Comparison of ENCODE assay signal across 1 cellular context in the genomic region with DNA sequence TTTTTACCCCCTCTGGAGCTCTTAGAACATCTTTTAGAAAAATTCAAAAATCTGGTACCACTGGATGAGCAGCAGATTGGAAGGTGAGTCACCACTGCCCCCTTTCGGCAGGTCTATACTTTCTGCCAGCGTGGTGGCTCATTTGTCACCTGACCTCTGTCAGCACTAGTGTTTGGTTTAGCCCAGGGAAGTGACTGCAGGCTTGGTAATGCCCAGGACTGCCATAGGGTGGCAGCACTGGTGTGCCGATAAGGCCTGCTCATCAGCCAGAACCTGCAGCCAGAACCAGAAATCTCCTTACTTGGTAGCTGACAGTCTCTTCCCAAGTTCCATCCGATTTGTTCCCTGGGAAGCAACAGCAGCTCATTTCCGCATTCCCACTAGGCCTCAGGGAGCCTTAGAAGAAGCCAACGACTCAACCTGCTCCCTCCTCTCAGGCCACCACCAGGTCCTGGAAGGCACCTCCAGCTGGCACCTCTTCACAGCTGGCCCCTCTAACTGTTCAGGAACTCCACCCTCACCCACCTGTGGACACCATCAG.
A peak's percentile ranks its signal among the peaks of the same experiment; 100 is the strongest.
TF ChIP-seq lines count a peak whose summit lies in the region.

No MANE protein-coding gene starts in this region.

TF ChIP-seq in HepG2, 621 proteins besides CTCF, POLR2A, EP300 and RAD21 (continued from another document and continues in another):
- TF ChIP-seq, protein P1, sequence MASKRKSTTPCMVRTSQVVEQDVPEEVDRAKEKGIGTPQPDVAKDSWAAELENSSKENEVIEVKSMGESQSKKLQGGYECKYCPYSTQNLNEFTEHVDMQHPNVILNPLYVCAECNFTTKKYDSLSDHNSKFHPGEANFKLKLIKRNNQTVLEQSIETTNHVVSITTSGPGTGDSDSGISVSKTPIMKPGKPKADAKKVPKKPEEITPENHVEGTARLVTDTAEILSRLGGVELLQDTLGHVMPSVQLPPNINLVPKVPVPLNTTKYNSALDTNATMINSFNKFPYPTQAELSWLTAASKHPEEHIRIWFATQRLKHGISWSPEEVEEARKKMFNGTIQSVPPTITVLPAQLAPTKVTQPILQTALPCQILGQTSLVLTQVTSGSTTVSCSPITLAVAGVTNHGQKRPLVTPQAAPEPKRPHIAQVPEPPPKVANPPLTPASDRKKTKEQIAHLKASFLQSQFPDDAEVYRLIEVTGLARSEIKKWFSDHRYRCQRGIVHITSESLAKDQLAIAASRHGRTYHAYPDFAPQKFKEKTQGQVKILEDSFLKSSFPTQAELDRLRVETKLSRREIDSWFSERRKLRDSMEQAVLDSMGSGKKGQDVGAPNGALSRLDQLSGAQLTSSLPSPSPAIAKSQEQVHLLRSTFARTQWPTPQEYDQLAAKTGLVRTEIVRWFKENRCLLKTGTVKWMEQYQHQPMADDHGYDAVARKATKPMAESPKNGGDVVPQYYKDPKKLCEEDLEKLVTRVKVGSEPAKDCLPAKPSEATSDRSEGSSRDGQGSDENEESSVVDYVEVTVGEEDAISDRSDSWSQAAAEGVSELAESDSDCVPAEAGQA (IDR thresholded peaks at IDR 0.05; ENCODE audit: low read depth): no peak
- TF ChIP-seq, protein P1 (CRISPR knock-in tag; IDR thresholded peaks at IDR 0.05; ENCODE audit: borderline replicate concordance): no peak
- TF ChIP-seq SAFB2 (CRISPR knock-in tag; IDR thresholded peaks at IDR 0.05; ENCODE audit: borderline replicate concordance, low read depth) (no peak), ZNF839 (CRISPR knock-in tag; IDR thresholded peaks at IDR 0.05; ENCODE audit: borderline replicate concordance) (no peak), ZC3H13 (CRISPR knock-in tag; IDR thresholded peaks at IDR 0.05) (no peak), KDM1A (CRISPR knock-in tag; IDR thresholded peaks at IDR 0.05) (no peak), ZNF12 (CRISPR knock-in tag; IDR thresholded peaks at IDR 0.05) (no peak), ZNF558 (CRISPR knock-in tag; IDR thresholded peaks at IDR 0.05; ENCODE audit: borderline replicate concordance) (no peak), ZNF816 (CRISPR knock-in tag; IDR thresholded peaks at IDR 0.05; ENCODE audit: borderline replicate concordance) (no peak), TBX2 (CRISPR knock-in tag; IDR thresholded peaks at IDR 0.05; ENCODE audit: borderline replicate concordance) (no peak), NFE2L1 (CRISPR knock-in tag; IDR thresholded peaks at IDR 0.05; ENCODE audit: borderline replicate concordance) (no peak), ZNF230 (CRISPR knock-in tag; IDR thresholded peaks at IDR 0.05) (no peak; the same call in 1 of the 2 replicates)
- TF ChIP-seq, protein P2, sequence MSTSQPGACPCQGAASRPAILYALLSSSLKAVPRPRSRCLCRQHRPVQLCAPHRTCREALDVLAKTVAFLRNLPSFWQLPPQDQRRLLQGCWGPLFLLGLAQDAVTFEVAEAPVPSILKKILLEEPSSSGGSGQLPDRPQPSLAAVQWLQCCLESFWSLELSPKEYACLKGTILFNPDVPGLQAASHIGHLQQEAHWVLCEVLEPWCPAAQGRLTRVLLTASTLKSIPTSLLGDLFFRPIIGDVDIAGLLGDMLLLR (CRISPR knock-in tag; IDR thresholded peaks at IDR 0.05): no peak
- TF ChIP-seq, protein P3, sequence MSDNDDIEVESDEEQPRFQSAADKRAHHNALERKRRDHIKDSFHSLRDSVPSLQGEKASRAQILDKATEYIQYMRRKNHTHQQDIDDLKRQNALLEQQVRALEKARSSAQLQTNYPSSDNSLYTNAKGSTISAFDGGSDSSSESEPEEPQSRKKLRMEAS (IDR thresholded peaks at IDR 0.05): peak; percentile 40; the same call in 1 of the 2 replicates
- TF ChIP-seq, protein P4, sequence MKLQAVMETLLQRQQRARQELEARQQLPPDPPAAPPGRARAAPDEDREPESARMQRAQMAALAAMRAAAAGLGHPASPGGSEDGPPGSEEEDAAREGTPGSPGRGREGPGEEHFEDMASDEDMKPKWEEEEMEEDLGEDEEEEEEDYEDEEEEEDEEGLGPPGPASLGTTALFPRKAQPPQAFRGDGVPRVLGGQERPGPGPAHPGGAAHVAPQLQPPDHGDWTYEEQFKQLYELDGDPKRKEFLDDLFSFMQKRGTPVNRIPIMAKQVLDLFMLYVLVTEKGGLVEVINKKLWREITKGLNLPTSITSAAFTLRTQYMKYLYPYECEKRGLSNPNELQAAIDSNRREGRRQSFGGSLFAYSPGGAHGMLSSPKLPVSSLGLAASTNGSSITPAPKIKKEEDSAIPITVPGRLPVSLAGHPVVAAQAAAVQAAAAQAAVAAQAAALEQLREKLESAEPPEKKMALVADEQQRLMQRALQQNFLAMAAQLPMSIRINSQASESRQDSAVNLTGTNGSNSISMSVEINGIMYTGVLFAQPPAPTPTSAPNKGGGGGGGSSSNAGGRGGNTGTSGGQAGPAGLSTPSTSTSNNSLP (IDR thresholded peaks at IDR 0.05; ENCODE audit: low read depth, low read length): no peak
- TF ChIP-seq, protein P5, sequence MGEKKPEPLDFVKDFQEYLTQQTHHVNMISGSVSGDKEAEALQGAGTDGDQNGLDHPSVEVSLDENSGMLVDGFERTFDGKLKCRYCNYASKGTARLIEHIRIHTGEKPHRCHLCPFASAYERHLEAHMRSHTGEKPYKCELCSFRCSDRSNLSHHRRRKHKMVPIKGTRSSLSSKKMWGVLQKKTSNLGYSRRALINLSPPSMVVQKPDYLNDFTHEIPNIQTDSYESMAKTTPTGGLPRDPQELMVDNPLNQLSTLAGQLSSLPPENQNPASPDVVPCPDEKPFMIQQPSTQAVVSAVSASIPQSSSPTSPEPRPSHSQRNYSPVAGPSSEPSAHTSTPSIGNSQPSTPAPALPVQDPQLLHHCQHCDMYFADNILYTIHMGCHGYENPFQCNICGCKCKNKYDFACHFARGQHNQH (CRISPR knock-in tag; IDR thresholded peaks at IDR 0.05): peak; percentile 49; the same call in 1 of the 2 replicates
- TF ChIP-seq, protein P6, sequence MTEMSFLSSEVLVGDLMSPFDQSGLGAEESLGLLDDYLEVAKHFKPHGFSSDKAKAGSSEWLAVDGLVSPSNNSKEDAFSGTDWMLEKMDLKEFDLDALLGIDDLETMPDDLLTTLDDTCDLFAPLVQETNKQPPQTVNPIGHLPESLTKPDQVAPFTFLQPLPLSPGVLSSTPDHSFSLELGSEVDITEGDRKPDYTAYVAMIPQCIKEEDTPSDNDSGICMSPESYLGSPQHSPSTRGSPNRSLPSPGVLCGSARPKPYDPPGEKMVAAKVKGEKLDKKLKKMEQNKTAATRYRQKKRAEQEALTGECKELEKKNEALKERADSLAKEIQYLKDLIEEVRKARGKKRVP (CRISPR knock-in tag; IDR thresholded peaks at IDR 0.05): no peak
- TF ChIP-seq, protein P7, sequence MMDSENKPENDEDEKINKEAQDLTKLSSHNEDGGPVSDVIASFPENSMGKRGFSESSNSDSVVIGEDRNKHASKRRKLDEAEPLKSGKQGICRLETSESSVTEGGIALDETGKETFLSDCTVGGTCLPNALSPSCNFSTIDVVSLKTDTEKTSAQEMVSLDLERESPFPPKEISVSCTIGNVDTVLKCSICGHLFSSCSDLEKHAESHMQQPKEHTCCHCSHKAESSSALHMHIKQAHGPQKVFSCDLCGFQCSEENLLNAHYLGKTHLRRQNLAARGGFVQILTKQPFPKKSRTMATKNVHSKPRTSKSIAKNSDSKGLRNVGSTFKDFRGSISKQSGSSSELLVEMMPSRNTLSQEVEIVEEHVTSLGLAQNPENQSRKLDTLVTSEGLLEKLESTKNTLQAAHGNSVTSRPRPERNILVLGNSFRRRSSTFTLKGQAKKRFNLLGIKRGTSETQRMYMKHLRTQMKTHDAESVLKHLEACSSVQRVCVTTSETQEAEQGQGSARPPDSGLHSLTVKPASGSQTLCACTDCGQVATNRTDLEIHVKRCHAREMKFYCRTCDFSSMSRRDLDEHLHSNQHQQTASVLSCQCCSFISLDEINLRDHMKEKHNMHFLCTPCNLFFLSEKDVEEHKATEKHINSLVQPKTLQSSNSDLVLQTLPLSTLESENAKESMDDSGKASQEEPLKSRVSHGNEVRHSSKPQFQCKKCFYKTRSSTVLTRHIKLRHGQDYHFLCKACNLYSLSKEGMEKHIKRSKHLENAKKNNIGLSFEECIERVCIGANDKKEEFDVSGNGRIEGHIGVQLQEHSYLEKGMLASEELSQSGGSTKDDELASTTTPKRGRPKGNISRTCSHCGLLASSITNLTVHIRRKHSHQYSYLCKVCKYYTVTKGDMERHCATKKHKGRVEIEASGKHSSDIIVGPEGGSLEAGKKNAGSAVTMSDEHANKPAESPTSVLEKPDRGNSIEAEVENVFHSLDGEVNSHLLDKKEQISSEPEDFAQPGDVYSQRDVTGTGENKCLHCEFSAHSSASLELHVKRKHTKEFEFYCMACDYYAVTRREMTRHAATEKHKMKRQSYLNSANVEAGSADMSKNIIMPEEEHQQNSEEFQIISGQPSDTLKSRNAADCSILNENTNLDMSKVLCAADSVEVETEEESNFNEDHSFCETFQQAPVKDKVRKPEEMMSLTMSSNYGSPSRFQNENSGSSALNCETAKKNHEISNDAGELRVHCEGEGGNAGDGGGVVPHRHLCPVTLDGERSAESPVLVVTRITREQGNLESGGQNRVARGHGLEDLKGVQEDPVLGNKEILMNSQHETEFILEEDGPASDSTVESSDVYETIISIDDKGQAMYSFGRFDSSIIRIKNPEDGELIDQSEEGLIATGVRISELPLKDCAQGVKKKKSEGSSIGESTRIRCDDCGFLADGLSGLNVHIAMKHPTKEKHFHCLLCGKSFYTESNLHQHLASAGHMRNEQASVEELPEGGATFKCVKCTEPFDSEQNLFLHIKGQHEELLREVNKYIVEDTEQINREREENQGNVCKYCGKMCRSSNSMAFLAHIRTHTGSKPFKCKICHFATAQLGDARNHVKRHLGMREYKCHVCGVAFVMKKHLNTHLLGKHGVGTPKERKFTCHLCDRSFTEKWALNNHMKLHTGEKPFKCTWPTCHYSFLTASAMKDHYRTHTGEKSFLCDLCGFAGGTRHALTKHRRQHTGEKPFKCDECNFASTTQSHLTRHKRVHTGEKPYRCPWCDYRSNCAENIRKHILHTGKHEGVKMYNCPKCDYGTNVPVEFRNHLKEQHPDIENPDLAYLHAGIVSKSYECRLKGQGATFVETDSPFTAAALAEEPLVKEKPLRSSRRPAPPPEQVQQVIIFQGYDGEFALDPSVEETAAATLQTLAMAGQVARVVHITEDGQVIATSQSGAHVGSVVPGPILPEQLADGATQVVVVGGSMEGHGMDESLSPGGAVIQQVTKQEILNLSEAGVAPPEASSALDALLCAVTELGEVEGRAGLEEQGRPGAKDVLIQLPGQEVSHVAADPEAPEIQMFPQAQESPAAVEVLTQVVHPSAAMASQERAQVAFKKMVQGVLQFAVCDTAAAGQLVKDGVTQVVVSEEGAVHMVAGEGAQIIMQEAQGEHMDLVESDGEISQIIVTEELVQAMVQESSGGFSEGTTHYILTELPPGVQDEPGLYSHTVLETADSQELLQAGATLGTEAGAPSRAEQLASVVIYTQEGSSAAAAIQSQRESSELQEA (CRISPR knock-in tag; IDR thresholded peaks at IDR 0.05; ENCODE audit: not compliant biosample characterization): no peak
- TF ChIP-seq, protein P8, sequence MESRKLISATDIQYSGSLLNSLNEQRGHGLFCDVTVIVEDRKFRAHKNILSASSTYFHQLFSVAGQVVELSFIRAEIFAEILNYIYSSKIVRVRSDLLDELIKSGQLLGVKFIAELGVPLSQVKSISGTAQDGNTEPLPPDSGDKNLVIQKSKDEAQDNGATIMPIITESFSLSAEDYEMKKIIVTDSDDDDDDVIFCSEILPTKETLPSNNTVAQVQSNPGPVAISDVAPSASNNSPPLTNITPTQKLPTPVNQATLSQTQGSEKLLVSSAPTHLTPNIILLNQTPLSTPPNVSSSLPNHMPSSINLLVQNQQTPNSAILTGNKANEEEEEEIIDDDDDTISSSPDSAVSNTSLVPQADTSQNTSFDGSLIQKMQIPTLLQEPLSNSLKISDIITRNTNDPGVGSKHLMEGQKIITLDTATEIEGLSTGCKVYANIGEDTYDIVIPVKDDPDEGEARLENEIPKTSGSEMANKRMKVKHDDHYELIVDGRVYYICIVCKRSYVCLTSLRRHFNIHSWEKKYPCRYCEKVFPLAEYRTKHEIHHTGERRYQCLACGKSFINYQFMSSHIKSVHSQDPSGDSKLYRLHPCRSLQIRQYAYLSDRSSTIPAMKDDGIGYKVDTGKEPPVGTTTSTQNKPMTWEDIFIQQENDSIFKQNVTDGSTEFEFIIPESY (CRISPR knock-in tag; IDR thresholded peaks at IDR 0.05): peak; percentile 58; the same call in 1 of the 2 replicates
- TF ChIP-seq, protein P9, sequence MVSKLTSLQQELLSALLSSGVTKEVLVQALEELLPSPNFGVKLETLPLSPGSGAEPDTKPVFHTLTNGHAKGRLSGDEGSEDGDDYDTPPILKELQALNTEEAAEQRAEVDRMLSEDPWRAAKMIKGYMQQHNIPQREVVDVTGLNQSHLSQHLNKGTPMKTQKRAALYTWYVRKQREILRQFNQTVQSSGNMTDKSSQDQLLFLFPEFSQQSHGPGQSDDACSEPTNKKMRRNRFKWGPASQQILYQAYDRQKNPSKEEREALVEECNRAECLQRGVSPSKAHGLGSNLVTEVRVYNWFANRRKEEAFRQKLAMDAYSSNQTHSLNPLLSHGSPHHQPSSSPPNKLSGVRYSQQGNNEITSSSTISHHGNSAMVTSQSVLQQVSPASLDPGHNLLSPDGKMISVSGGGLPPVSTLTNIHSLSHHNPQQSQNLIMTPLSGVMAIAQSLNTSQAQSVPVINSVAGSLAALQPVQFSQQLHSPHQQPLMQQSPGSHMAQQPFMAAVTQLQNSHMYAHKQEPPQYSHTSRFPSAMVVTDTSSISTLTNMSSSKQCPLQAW (CRISPR knock-in tag; IDR thresholded peaks at IDR 0.05): 0 out of 2 replicates have a peak, but pooled peaks have one; percentile 19
- TF ChIP-seq, protein P10, sequence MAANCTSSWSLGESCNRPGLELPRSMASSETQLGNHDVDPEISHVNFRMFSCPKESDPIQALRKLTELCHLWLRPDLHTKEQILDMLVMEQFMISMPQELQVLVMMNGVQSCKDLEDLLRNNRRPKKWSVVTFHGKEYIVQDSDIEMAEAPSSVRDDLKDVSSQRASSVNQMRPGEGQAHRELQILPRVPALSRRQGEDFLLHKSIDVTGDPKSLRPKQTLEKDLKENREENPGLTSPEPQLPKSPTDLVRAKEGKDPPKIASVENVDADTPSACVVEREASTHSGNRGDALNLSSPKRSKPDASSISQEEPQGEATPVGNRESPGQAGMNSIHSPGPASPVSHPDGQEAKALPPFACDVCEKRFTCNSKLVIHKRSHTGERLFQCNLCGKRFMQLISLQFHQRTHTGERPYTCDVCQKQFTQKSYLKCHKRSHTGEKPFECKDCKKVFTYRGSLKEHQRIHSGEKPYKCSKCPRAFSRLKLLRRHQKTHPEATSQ (CRISPR knock-in tag; IDR thresholded peaks at IDR 0.05; ENCODE audit: borderline replicate concordance): no peak
